7 cellular contexts compared by ENCODE assay signal in the genomic region with DNA sequence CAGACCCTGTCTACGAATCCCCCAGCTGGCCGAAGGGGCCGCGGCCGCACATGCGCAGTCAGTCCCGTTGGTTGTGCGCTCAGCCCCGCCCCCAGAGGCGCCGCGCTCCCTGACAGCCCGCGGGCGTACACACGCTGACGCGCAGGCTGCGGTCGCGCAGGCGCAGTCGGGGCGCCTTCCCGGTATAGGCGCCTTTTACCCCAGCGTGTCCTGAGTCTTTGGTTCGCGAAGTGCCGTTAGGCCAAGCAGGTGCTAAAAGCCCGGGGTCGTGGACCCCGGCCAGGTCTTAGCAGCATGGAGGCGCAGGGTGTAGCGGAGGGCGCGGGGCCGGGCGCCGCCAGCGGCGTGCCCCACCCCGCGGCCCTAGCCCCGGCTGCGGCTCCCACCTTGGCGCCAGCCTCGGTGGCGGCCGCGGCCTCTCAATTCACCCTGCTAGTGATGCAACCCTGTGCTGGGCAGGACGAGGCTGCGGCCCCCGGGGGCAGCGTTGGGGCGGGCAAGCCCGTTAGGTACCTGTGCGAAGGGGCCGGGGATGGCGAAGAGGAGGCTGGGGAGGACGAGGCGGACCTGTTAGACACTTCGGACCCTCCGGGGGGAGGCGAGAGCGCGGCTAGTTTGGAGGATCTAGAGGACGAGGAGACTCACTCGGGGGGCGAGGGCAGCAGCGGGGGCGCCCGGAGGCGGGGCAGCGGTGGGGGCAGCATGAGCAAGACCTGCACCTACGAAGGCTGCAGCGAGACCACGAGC. TPM values are rescaled to one million over a fixed set of nuclear protein-coding genes. Genes with fewer than 3 reads are reported as not detected.
DNase-seq lines count a peak whose midpoint lies in the region; ATAC-seq, FAIRE-seq and TF ChIP-seq lines count a peak whose summit lies in the region.

A gene with protein sequence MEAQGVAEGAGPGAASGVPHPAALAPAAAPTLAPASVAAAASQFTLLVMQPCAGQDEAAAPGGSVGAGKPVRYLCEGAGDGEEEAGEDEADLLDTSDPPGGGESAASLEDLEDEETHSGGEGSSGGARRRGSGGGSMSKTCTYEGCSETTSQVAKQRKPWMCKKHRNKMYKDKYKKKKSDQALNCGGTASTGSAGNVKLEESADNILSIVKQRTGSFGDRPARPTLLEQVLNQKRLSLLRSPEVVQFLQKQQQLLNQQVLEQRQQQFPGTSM (plus strand): TSS at position 159 of the 747 bp plus-strand sequence. CDS start 136 bp downstream, at position 295.

- in situ Hi-C loops in astrocyte of the spinal cord (cut with HindIII; ENCODE audit: low sequenced_read_pairs), result no loop called here

- H3K4me3 ChIP-seq in astrocyte of the spinal cord (ENCODE audit: low read depth, low read length) (peak within 1 kb of the TSS; percentile 80), sigmoid colon (peak within 1 kb of the TSS; percentile 78 to 91 (median 86))

- no peaks in the 10 kb centered on the region for H3K36me3 ChIP-seq in sigmoid colon

- H3K9me3 ChIP-seq in sigmoid colon, result no peaks in the 10 kb centered on the region

- DNase-seq in GM18507 (ENCODE audit: extremely low spot score, insufficient read length, low read depth) (peak; percentile 95), NCI-H1930 (lab: John Stamatoyannopoulos, UW) (peak; percentile 93 to 94), T1000 (lab: John Stamatoyannopoulos, UW) (peak; percentile 58), astrocyte of the spinal cord (ENCODE audit: low read depth, low spot score) (peak; percentile 87), iPS DF 19.7 (ENCODE audit: low read depth, low spot score) (peak; percentile 60), sigmoid colon (peak; percentile 94)

- WGBS in sigmoid colon, 2 donors, result 1% methylated on average over 78 of the region's 78 CpGs

- TF ChIP-seq CTCF in astrocyte of the spinal cord (IDR thresholded peaks at IDR 0.05; ENCODE audit: low read depth, low read length) (no peak), sigmoid colon (IDR thresholded peaks at IDR 0.05) (no peak)

- H3K27ac ChIP-seq in sigmoid colon, result peak within 1 kb of the TSS; percentile 70 to 83 (median 81)

- TF ChIP-seq POLR2A in sigmoid colon (IDR thresholded peaks at IDR 0.05), result peak in 1 of 2 donors; percentile 36

- peak; percentile 71 for ATAC-seq in HG02938 (IDR thresholded peaks at IDR 0.05; ENCODE audit: unreplicated experiment)

- intact Hi-C loops in sigmoid colon (cut with DNase I), result loop anchor here (5.0 kb wide), 2 partner anchors 98 to 472 kb away; a partner anchor contains a TSS

- FAIRE-seq in GM18507 (lab: Jason Lieb, UNC), result peak; percentile 91

- H3K4me1 ChIP-seq in sigmoid colon, result peaks cover 0 to 35% (median 24%) of the 10 kb centered on the region in 4 donors

- H3K27me3 ChIP-seq in sigmoid colon, result no peaks in the 10 kb centered on the region

- TF ChIP-seq EP300 in sigmoid colon (IDR thresholded peaks at IDR 0.05), result no peak

RNA-seq across cellular contexts. Expression of the gene that starts here (rescaled TPM):
- total RNA-seq in sigmoid colon, result 1 to 10 TPM; 5.4 to 8.3 (median 7.9) TPM
- polyA plus RNA-seq in sigmoid colon, result 1 to 10 TPM in 2 of 3 donors, under 1 TPM in 1; 0.60 to 4.1 (median 1.8) TPM

Comparison
In these comparisons a context has a peak if more than half of its experiments do, and no peak if none do; other contexts are left out.
1. Peak in every context shown above with its lines: DNase-seq, ATAC-seq, H3K4me3 ChIP-seq and H3K27ac ChIP-seq.